Comparison of ENCODE assay signal across 19 cellular contexts in genomic region chrX:103773445-103773844, GRCh38. TPM values are rescaled to one million over a fixed set of nuclear protein-coding genes. Genes with fewer than 3 reads are reported as not detected.
DNase-seq lines count a peak whose midpoint lies in the region; ATAC-seq and TF ChIP-seq lines count a peak whose summit lies in the region.
"Had no signal": no experiment of that assay in that cellular context is flagged by ENCODE, and none has a peak within 500 bp of the region (broad histone marks: within the 10 kb centered on the region; RNA-seq: fewer than 3 reads in every experiment).

No MANE protein-coding gene starts in this region.

- no peak for TF ChIP-seq CTCF in H9 (conservative IDR thresholded peaks at IDR 0.05)
- no peak for TF ChIP-seq CTCF in dorsolateral prefrontal cortex (IDR thresholded peaks at IDR 0.05 in 54 of 56, conservative IDR thresholded peaks at IDR 0.05 in 2 of 56; ENCODE audit: low read depth in 1 of 56, partially characterized antibody in 56 of 56)
- TF ChIP-seq CTCF in coronary artery (IDR thresholded peaks at IDR 0.05) = no peak

- H2BK120ac ChIP-seq in H9 (ENCODE audit: low read depth, low read length, poor library complexity, severe bottlenecking) (no peak overlapping the region), mesendoderm (ENCODE audit: low read depth, low read length) (no peak overlapping the region)

- H3K23me2 ChIP-seq in H9 (ENCODE audit: insufficient read length, low read depth, low read length, poor library complexity, severe bottlenecking) = no peaks in the 10 kb centered on the region

- no peaks in the 10 kb centered on the region for H4K20me1 ChIP-seq in H9 (ENCODE audit: control insufficient read depth, insufficient read depth, insufficient read length)
- H4K20me1 ChIP-seq: BLaER1 treated with 17β-estradiol and CSF1 and Interleukin-3, amounts not matched to agents 10 nM and 100 nM had no signal

- H3K79me2 ChIP-seq in H9 (ENCODE audit: insufficient read depth, low read length) (no peaks in the 10 kb centered on the region), mesendoderm (ENCODE audit: control insufficient read depth, insufficient read depth, low read length) (no peaks in the 10 kb centered on the region)

- H3K27ac ChIP-seq in H9 (ENCODE audit: insufficient read length, low read depth, low read length) = no peak overlapping the region
- H3K27ac ChIP-seq in dorsolateral prefrontal cortex = peak overlapping the region in 58 of 59 donors; percentile 51 to 97 (median 86)
- H3K27ac ChIP-seq in mesendoderm (ENCODE audit: low read depth, low read length) = no peak overlapping the region
- H3K27ac ChIP-seq in substantia nigra (ENCODE audit: low read depth, low read length, poor library complexity, severe bottlenecking) = peak overlapping the region; percentile 94
- H3K27ac ChIP-seq in coronary artery = no peak overlapping the region
- H3K27ac ChIP-seq: BLaER1 treated with 17β-estradiol and CSF1 and Interleukin-3, amounts not matched to agents 10 nM and 100 nM; SJSA1 had no signal

- H3K36me3 ChIP-seq in mesendoderm (ENCODE audit: control insufficient read depth, insufficient read depth, low read length) = no peaks in the 10 kb centered on the region
- H3K36me3 ChIP-seq: BLaER1 treated with 17β-estradiol and CSF1 and Interleukin-3, amounts not matched to agents 10 nM and 100 nM; MG63; SJSA1 had no signal

- H3K79me1 ChIP-seq in H9 (ENCODE audit: insufficient read depth, low read depth, low read length, poor library complexity, severe bottlenecking) (no peaks in the 10 kb centered on the region), mesendoderm (ENCODE audit: low read length) (no peaks in the 10 kb centered on the region)

- H3K14ac ChIP-seq in H9 (ENCODE audit: insufficient read depth, low read length) = no peak overlapping the region

- peaks cover 0 to 32% of the 10 kb centered on the region in 2 experiments; a peak in 2 of 5 replicates for H3K9me3 Mint-ChIP-seq in H9
- H3K9me3 Mint-ChIP-seq: CD8-positive, alpha-beta T cell; IgD-negative memory B cell had no signal

- H3K18ac ChIP-seq in H9 (ENCODE audit: insufficient read length, low read depth, low read length) (no peak overlapping the region), mesendoderm (ENCODE audit: low read length) (peak overlapping the region; percentile 80)

- no CpG with 5 or more reads among the region's 3 CpGs for WGBS in H9 (ENCODE audit: extremely low coverage, insufficient read length, low lambda C conversion rate)
- no CpG with 5 or more reads among the region's 3 CpGs for WGBS in mesendoderm (ENCODE audit: extremely low coverage, insufficient coverage, low lambda C conversion rate)

- peak overlapping the region in 2 of 3 experiments; percentile 9 to 51; a peak in 3 of 7 replicates for H3K27ac Mint-ChIP-seq in H9
- H3K27ac Mint-ChIP-seq: CD8-positive, alpha-beta T cell; IgD-negative memory B cell had no signal

- no peak overlapping the region for H3K4me3 Mint-ChIP-seq in H9
- H3K4me3 Mint-ChIP-seq: CD8-positive, alpha-beta T cell; IgD-negative memory B cell had no signal

- no peak overlapping the region for H3K4ac ChIP-seq in H9 (ENCODE audit: low read depth, low read length)
- H3K4ac ChIP-seq in mesendoderm (ENCODE audit: low read depth, low read length) = peak overlapping the region; percentile 55

- H2AFZ ChIP-seq in H9 (ENCODE audit: low read length) = no peak overlapping the region

- peaks cover 32 to 60% (median 39%) of the 10 kb centered on the region in 3 experiments for H3K36me3 Mint-ChIP-seq in H9 (ENCODE audit: insufficient read depth in 1 of 3, low read depth in 3 of 3)
- H3K36me3 Mint-ChIP-seq: CD8-positive, alpha-beta T cell; IgD-negative memory B cell had no signal

- H3K9ac ChIP-seq in H9 (ENCODE audit: extremely low read depth, insufficient read length, low read length) = no peak overlapping the region
- no peak overlapping the region for H3K9ac ChIP-seq in mesendoderm (ENCODE audit: low read length)
- H3K9ac ChIP-seq: BLaER1 treated with 17β-estradiol and CSF1 and Interleukin-3, amounts not matched to agents 10 nM and 100 nM had no signal

- no peak for ATAC-seq in GM19324 (IDR thresholded peaks at IDR 0.05; ENCODE audit: low FRiP score, unreplicated experiment)
- ATAC-seq: CD8-positive, alpha-beta T cell had no signal

- no peak overlapping the region for H2BK20ac ChIP-seq in H9 (ENCODE audit: low read depth, low read length, poor library complexity, severe bottlenecking)

- H3K4me1 Mint-ChIP-seq in H9 = peaks cover 16 to 39% of the 10 kb centered on the region in 2 experiments
- H3K4me1 Mint-ChIP-seq: IgD-negative memory B cell had no signal

- no peaks in the 10 kb centered on the region for H3K9me3 ChIP-seq in H9 (ENCODE audit: control insufficient read depth, low read depth, low read length)
- H3K9me3 ChIP-seq: BLaER1 treated with 17β-estradiol and CSF1 and Interleukin-3, amounts not matched to agents 10 nM and 100 nM; MG63; SJSA1 had no signal

- H4K5ac ChIP-seq in H9 (ENCODE audit: insufficient read length, low read depth, low read length) (no peak overlapping the region), mesendoderm (ENCODE audit: low read length) (no peak overlapping the region)

- H2BK15ac ChIP-seq in H9 (ENCODE audit: low read depth, low read length) (no peak overlapping the region), mesendoderm (replicated peaks; ENCODE audit: low read depth) (no peak overlapping the region)

- no peak overlapping the region for H4K8ac ChIP-seq in H9 (replicated peaks; ENCODE audit: insufficient read length, low read depth, low read length)
- H4K8ac ChIP-seq in mesendoderm (ENCODE audit: low read depth, low read length) = no peak overlapping the region

- H3K27me3 ChIP-seq in H9 (ENCODE audit: insufficient read depth, low read length) (no peaks in the 10 kb centered on the region), dorsolateral prefrontal cortex (peaks cover 0 to 76% (median 5%) of the 10 kb centered on the region in 45 donors), mesendoderm (ENCODE audit: insufficient read depth, low read length, poor library complexity) (no peaks in the 10 kb centered on the region)
- H3K27me3 ChIP-seq: MG63, SJSA1 had no signal

- H3K23ac ChIP-seq in H9 (ENCODE audit: insufficient read length, low read depth, low read length) (no peak overlapping the region), mesendoderm (ENCODE audit: low read length) (no peak overlapping the region)

- H3K4me2 ChIP-seq in H9 (ENCODE audit: insufficient read depth, insufficient read length, low read length) (no peak overlapping the region), mesendoderm (ENCODE audit: low read length) (no peak overlapping the region)
- H3K4me2 ChIP-seq: BLaER1 treated with 17β-estradiol and CSF1 and Interleukin-3, amounts not matched to agents 10 nM and 100 nM had no signal

- no peak overlapping the region for H4K91ac ChIP-seq in H9 (ENCODE audit: insufficient read length, low read depth, low read length)

- H3K4me3 ChIP-seq in dorsolateral prefrontal cortex (peak overlapping the region in 7 of 59 donors; percentile 20 to 74 (median 25)), mesendoderm (ENCODE audit: low read length) (no peak overlapping the region), coronary artery (no peak overlapping the region)
- H3K4me3 ChIP-seq: BLaER1 treated with 17β-estradiol and CSF1 and Interleukin-3, amounts not matched to agents 10 nM and 100 nM; MG63; SJSA1 had no signal

- H2BK5ac ChIP-seq in H9 (ENCODE audit: insufficient read length, low read length) (no peak overlapping the region), mesendoderm (ENCODE audit: low read length) (peak overlapping the region; percentile 35)

- no peak overlapping the region for H2BK12ac ChIP-seq in H9 (ENCODE audit: insufficient read length, low read depth, low read length)

- no peaks in the 10 kb centered on the region; the same call in none of the 2 replicates for H3K4me1 ChIP-seq in H9 (ENCODE audit: insufficient read depth, low read length)
- H3K4me1 ChIP-seq in mesendoderm (ENCODE audit: control insufficient read depth, low read depth, low read length) = peaks cover 10% of the 10 kb centered on the region
- H3K4me1 ChIP-seq: BLaER1 treated with 17β-estradiol and CSF1 and Interleukin-3, amounts not matched to agents 10 nM and 100 nM; SJSA1 had no signal

- H2AK5ac ChIP-seq in H9 (ENCODE audit: insufficient read length, low read length) (no peak overlapping the region), mesendoderm (ENCODE audit: low read length) (no peak overlapping the region)

- no peak overlapping the region for H3T11ph ChIP-seq in H9 (ENCODE audit: low read length)

- peaks cover 2% of the 10 kb centered on the region for H3K27me3 Mint-ChIP-seq in H9 (ENCODE audit: low read depth)

- intact Hi-C loops in dorsolateral prefrontal cortex (cut with DNase I) = loop anchor here in 1 of 2 donors (5.0 kb wide), 1 partner anchor 66 kb away; no protein-coding TSS in a partner anchor

- H3K56ac ChIP-seq in H9 (ENCODE audit: insufficient read length, low read depth, low read length) = no peak overlapping the region
- H3K56ac ChIP-seq in mesendoderm (ENCODE audit: low read length) = peak overlapping the region; percentile 58

- DNase-seq in H9 (peak; percentile 9), dorsolateral prefrontal cortex (peak in 5 of 10 donors; percentile 39 to 69 (median 55)), mesendoderm (no peak), substantia nigra (lab: John Stamatoyannopoulos, UW) (peak in 35 of 49 donors; percentile 0 to 46 (median 16)), coronary artery (ENCODE audit: low spot score) (no peak), NCI-H2196 (lab: John Stamatoyannopoulos, UW; ENCODE audit: unreplicated experiment) (no peak)
- no peak for DNase-seq in activated CD4-positive, alpha-beta T cell treated with anti-CD3 and anti-CD28 coated beads, Interleukin-2, amount 50 U/mL, for 4 hours
- DNase-seq: CD8-positive, alpha-beta T cell; NCI-H1048; NCI-H2029 treated with DMSO at 0.1 percent for 48 hours; NCI-H2171; NCI-H446 had no signal

RNA-seq across cellular contexts. Expression of gene PLP1, which starts 3.2 kb away (rescaled TPM):
- total RNA-seq in H9 (2021) = 86.3 and 88.3 TPM in 2 replicates
- over 10,000 TPM in 1 of 120 experiments, 1,000 to 10,000 TPM in 112, 100 to 1,000 TPM in 7; 484 to 13,089 (median 2,926) TPM for total RNA-seq in dorsolateral prefrontal cortex
- polyA plus RNA-seq in mesendoderm (2013, experiment 1 of 2) = 12.1 TPM
- polyA plus RNA-seq in mesendoderm (2013, experiment 2 of 2) = 12.4 TPM
- total RNA-seq: A673; Calu3; CD8-positive, alpha-beta T cell; SJSA1 had no signal
- polyA plus RNA-seq: IgD-negative memory B cell had no signal

RNA-seq across cellular contexts. Expression of gene RAB9B, which starts 58.6 kb away (rescaled TPM):
- total RNA-seq in H9 (2021) (0.15 and 0.31 TPM in 2 replicates), dorsolateral prefrontal cortex (10 to 100 TPM in 119 of 120 experiments, 1 to 10 TPM in 1; 9.0 to 31.5 (median 20.2) TPM)
- polyA plus RNA-seq in mesendoderm (2013, experiment 1 of 2) = 0.22 TPM
- polyA plus RNA-seq in mesendoderm (2013, experiment 2 of 2) = 0.28 TPM

Comparison
In these comparisons a context has a peak if more than half of its experiments do, and no peak if none do; other contexts are left out.
1. DNase-seq: peak in H9 (single experiment) and substantia nigra (35 of 49); none in mesendoderm (single experiment), coronary artery (single experiment), activated CD4-positive, alpha-beta T cell treated with anti-CD3 and anti-CD28 coated beads, Interleukin-2, amount 50 U/mL, for 4 hours (0 of 2) and NCI-H2196 (single experiment).
2. H3K27ac ChIP-seq: peak in dorsolateral prefrontal cortex (58 of 59) and substantia nigra (single experiment); none in H9 (single experiment), mesendoderm (single experiment) and coronary artery (0 of 2).